ENCODE assay signal across 13 cellular contexts in genomic region chr12:103326190-103326589, GRCh38.
DNase-seq lines count a peak whose midpoint lies in the region; ATAC-seq, FAIRE-seq and TF ChIP-seq lines count a peak whose summit lies in the region.
"Had no signal": no experiment of that assay in that cellular context is flagged by ENCODE, and none has a peak within 500 bp of the region (broad histone marks: within the 10 kb centered on the region; RNA-seq: fewer than 3 reads in every experiment).

No MANE protein-coding gene starts in this region.

- FAIRE-seq in bronchial epithelial cell (lab: Jason Lieb, UNC), result no peak

- DNase-seq in A673 (ENCODE audit: low spot score) (peak; percentile 26), GM12864 (ENCODE audit: low read depth) (no peak), NAMALWA (ENCODE audit: low spot score) (peak; percentile 23), bronchial epithelial cell (ENCODE audit: low read depth) (peak; percentile 4), NCI-H2196 treated with DMSO at 0.1 percent for 48 hours (lab: John Stamatoyannopoulos, UW; ENCODE audit: unreplicated experiment) (no peak), esophagus squamous epithelium (lab: John Stamatoyannopoulos, UW) (no peak)
- DNase-seq in stimulated activated CD4-positive, alpha-beta T cell treated with anti-CD3 and anti-CD28 coated beads, Interleukin-4, amount 100 ng/mL, for 4 hours, result no peak
- no peak for DNase-seq in activated naive CD8-positive, alpha-beta T cell treated with anti-CD3 and anti-CD28 coated beads, Interleukin-2, amount 50 U/mL, for 24 hours
- DNase-seq: colonic mucosa; COR-L47; NCI-H187; stimulated activated CD4-positive, alpha-beta T cell treated with anti-CD3 and anti-CD28 coated beads, Interleukin-2, amount 100 ng/mL, for 24 hours; testis had no signal

- peaks cover 4% of the 10 kb centered on the region for H3K27me3 ChIP-seq in A673 (replicated peaks; ENCODE audit: insufficient read depth, low read depth, low read length, poor library complexity)
- no peaks in the 10 kb centered on the region for H3K27me3 ChIP-seq in bronchial epithelial cell (ENCODE audit: control insufficient read depth, insufficient read depth, low read length)
- no peaks in the 10 kb centered on the region for H3K27me3 ChIP-seq in esophagus squamous epithelium
- H3K27me3 ChIP-seq: colonic mucosa, testis had no signal

- no peak for TF ChIP-seq POLR2A in esophagus squamous epithelium (IDR thresholded peaks at IDR 0.05)

- H3K4me1 ChIP-seq in A673 (ENCODE audit: insufficient read depth, low read length, poor library complexity, severe bottlenecking) (no peaks in the 10 kb centered on the region), esophagus squamous epithelium (no peaks in the 10 kb centered on the region)
- H3K4me1 ChIP-seq: colonic mucosa, testis had no signal

- peaks cover 3% of the 10 kb centered on the region for H3K36me3 Mint-ChIP-seq in activated naive CD8-positive, alpha-beta T cell treated with anti-CD3 and anti-CD28 coated beads, Interleukin-2, amount 50 U/mL, for 24 hours (ENCODE audit: low read depth)

- H3K36me3 ChIP-seq in A673 (ENCODE audit: insufficient read depth, low read length, poor library complexity, severe bottlenecking) (no peaks in the 10 kb centered on the region), bronchial epithelial cell (ENCODE audit: control insufficient read depth, insufficient read depth, low read length) (no peaks in the 10 kb centered on the region), esophagus squamous epithelium (no peaks in the 10 kb centered on the region)
- H3K36me3 ChIP-seq: colonic mucosa had no signal

- H3K4me3 ChIP-seq in A673 (ENCODE audit: low read depth, low read length, poor library complexity, severe bottlenecking) (no peak overlapping the region), GM12864 (ENCODE audit: low read depth, low read length) (no peak overlapping the region), bronchial epithelial cell (ENCODE audit: low read depth, low read length) (no peak overlapping the region), esophagus squamous epithelium (no peak overlapping the region)
- H3K4me3 ChIP-seq: colonic mucosa, testis had no signal

- intact Hi-C loops in A673 (cut with micrococcal nuclease; ENCODE audit: unreplicated experiment) (loop anchor here (2.0 kb wide), 1 partner anchor 223 kb away; no protein-coding TSS in a partner anchor), esophagus squamous epithelium (cut with DNase I) (no loop called here)

- no peak overlapping the region for H3K4me3 Mint-ChIP-seq in activated naive CD8-positive, alpha-beta T cell treated with anti-CD3 and anti-CD28 coated beads, Interleukin-2, amount 50 U/mL, for 24 hours

- ATAC-seq in activated naive CD8-positive, alpha-beta T cell treated with anti-CD3 and anti-CD28 coated beads, Interleukin-2, amount 50 U/mL, for 24 hours, result no peak

- H3K4me1 Mint-ChIP-seq in activated naive CD8-positive, alpha-beta T cell treated with anti-CD3 and anti-CD28 coated beads, Interleukin-2, amount 50 U/mL, for 24 hours, result no peaks in the 10 kb centered on the region

- BruUV-seq in A673 (replicated peaks; lab: Mats Ljungman, UMichigan), result no TSS peak

- POLR2A ChIA-PET in A673 (lab: Charles Lee; ENCODE audit: low non-redundant PET), result no interaction called here

- no peaks in the 10 kb centered on the region for H3K27me3 Mint-ChIP-seq in activated naive CD8-positive, alpha-beta T cell treated with anti-CD3 and anti-CD28 coated beads, Interleukin-2, amount 50 U/mL, for 24 hours

- CTCF ChIA-PET in A673 (lab: Charles Lee), result interaction anchor here (0.5 kb wide), 1 partner anchor 545 kb away, joined by 11 read pairs; no protein-coding TSS in a partner anchor

- H3K27ac ChIP-seq in A673 (ENCODE audit: low read depth, low read length, poor library complexity, severe bottlenecking), result no peak overlapping the region
- H3K27ac ChIP-seq in esophagus squamous epithelium, result no peak overlapping the region
- H3K27ac ChIP-seq: colonic mucosa, testis had no signal

- peaks cover 4% of the 10 kb centered on the region for H3K9me3 Mint-ChIP-seq in activated naive CD8-positive, alpha-beta T cell treated with anti-CD3 and anti-CD28 coated beads, Interleukin-2, amount 50 U/mL, for 24 hours

- no peaks in the 10 kb centered on the region for H3K9me3 ChIP-seq in A673 (ENCODE audit: low read depth, low read length, poor library complexity, severe bottlenecking)
- no peaks in the 10 kb centered on the region for H3K9me3 ChIP-seq in esophagus squamous epithelium
- H3K9me3 ChIP-seq: colonic mucosa, testis had no signal

- no peak overlapping the region for H3K27ac Mint-ChIP-seq in activated naive CD8-positive, alpha-beta T cell treated with anti-CD3 and anti-CD28 coated beads, Interleukin-2, amount 50 U/mL, for 24 hours

- peak; percentile 48 for TF ChIP-seq CTCF in A673 (conservative IDR thresholded peaks at IDR 0.05; ENCODE audit: low read depth, low read length)
- TF ChIP-seq CTCF in GM12864 (IDR thresholded peaks at IDR 0.05; ENCODE audit: low read depth, low read length, missing control alignments), result peak; percentile 59
- peak; percentile 12 for TF ChIP-seq CTCF in bronchial epithelial cell (IDR thresholded peaks at IDR 0.05; ENCODE audit: insufficient read depth, low read length, severe bottlenecking)
- peak in 1 of 6 experiments; percentile 11 for TF ChIP-seq CTCF in esophagus squamous epithelium (IDR thresholded peaks at IDR 0.05)

- 79 to 82% methylated on average over 3 of the region's 3 CpGs for WGBS in esophagus squamous epithelium, 2 donors

Comparison
In these comparisons a context has a peak if more than half of its experiments do, and no peak if none do; other contexts are left out.
1. DNase-seq: peak in A673 (single experiment), NAMALWA (single experiment) and bronchial epithelial cell (single experiment); none in GM12864 (single experiment), NCI-H2196 treated with DMSO at 0.1 percent for 48 hours (single experiment), esophagus squamous epithelium (single experiment), stimulated activated CD4-positive, alpha-beta T cell treated with anti-CD3 and anti-CD28 coated beads, Interleukin-4, amount 100 ng/mL, for 4 hours (0 of 2) and activated naive CD8-positive, alpha-beta T cell treated with anti-CD3 and anti-CD28 coated beads, Interleukin-2, amount 50 U/mL, for 24 hours (single experiment).